Comparison of ENCODE assay signal across 9 cellular contexts in the genomic region with DNA sequence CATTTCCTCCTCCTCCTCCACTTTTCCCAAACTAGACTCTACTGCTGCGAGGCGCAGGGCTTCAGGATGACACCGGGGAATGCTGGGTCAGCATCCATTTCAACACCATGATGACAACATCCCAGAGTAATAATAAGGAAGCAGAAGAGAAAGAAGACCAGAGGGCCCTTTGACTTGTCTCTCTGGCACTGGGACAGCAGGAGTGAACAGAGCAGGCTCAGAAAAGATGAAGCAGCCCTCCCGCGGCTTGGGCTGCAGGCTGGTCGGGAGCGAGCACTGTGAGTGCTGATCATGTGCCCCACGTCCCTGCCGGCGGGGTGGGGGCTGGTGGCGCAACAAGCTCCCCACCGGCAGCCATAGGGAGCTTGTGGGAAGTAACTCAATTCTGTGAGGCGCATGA. TPM values are rescaled to one million over a fixed set of nuclear protein-coding genes. Genes with fewer than 3 reads are reported as not detected.
A peak's percentile ranks its signal among the peaks of the same experiment; 100 is the strongest.
DNase-seq lines count a peak whose midpoint lies in the region; ATAC-seq, FAIRE-seq and TF ChIP-seq lines count a peak whose summit lies in the region.
"Had no signal": no experiment of that assay in that cellular context is flagged by ENCODE, and none has a peak within 500 bp of the region (broad histone marks: within the 10 kb centered on the region; RNA-seq: fewer than 3 reads in every experiment).

No MANE protein-coding gene starts in this region.

- no peak for ATAC-seq in CD4-positive, CD25-positive, alpha-beta regulatory T cell (ENCODE audit: low read depth in 2 of 2)
- ATAC-seq in heart left ventricle: peak in 3 of 4 donors; percentile 42 to 56 (median 46)
- ATAC-seq in HG03025 (IDR thresholded peaks at IDR 0.05; ENCODE audit: low FRiP score, unreplicated experiment): no peak
- ATAC-seq: activated T-cell treated with anti-CD3 and anti-CD28 coated beads, Interleukin-2, amount 50 U/mL, for 4 hours had no signal

- no peaks in the 10 kb centered on the region for H3K27me3 Mint-ChIP-seq in CD4-positive, CD25-positive, alpha-beta regulatory T cell
- no peaks in the 10 kb centered on the region for H3K27me3 Mint-ChIP-seq in activated naive CD8-positive, alpha-beta T cell treated with anti-CD3 and anti-CD28 coated beads for 36 hours

- H3K27ac Mint-ChIP-seq in CD4-positive, CD25-positive, alpha-beta regulatory T cell: peak overlapping the region; percentile 92 to 96 (median 94)
- H3K27ac Mint-ChIP-seq in activated naive CD8-positive, alpha-beta T cell treated with anti-CD3 and anti-CD28 coated beads for 36 hours: peak overlapping the region; percentile 54

- H3K27ac ChIP-seq in CD4-positive, CD25-positive, alpha-beta regulatory T cell (ENCODE audit: insufficient read depth, low read length, poor library complexity, severe bottlenecking): peak overlapping the region; percentile 42
- H3K27ac ChIP-seq in heart left ventricle: peak overlapping the region in 11 of 12 donors; percentile 12 to 89 (median 48)
- H3K27ac ChIP-seq in small intestine (ENCODE audit: low read depth in 1 of 2, low read length in 1 of 2): peak overlapping the region in 1 of 2 donors; percentile 76

- H3K36me3 ChIP-seq in CD4-positive, CD25-positive, alpha-beta regulatory T cell (ENCODE audit: control insufficient read depth, insufficient read depth, low read length): peaks cover 15% of the 10 kb centered on the region
- H3K36me3 ChIP-seq in heart left ventricle (peaks cover 0 to 12% (median 0%) of the 10 kb centered on the region in 9 donors), small intestine (ENCODE audit: control insufficient read depth in 2 of 2, insufficient read depth in 2 of 2, low read length in 2 of 2) (no peaks in the 10 kb centered on the region)

- peak overlapping the region in 3 of 4 donors; percentile 26 to 90 (median 47) for H3K4me3 Mint-ChIP-seq in CD4-positive, CD25-positive, alpha-beta regulatory T cell
- no peak overlapping the region for H3K4me3 Mint-ChIP-seq in activated naive CD8-positive, alpha-beta T cell treated with anti-CD3 and anti-CD28 coated beads for 36 hours
- H3K4me3 Mint-ChIP-seq: activated T-cell treated with anti-CD3 and anti-CD28 coated beads, Interleukin-2, amount 50 U/mL, for 4 hours had no signal

- no peak for TF ChIP-seq CTCF in heart left ventricle (IDR thresholded peaks at IDR 0.05)

- no peaks in the 10 kb centered on the region for H3K9me3 Mint-ChIP-seq in CD4-positive, CD25-positive, alpha-beta regulatory T cell
- peaks cover under 1% of the 10 kb centered on the region for H3K9me3 Mint-ChIP-seq in activated naive CD8-positive, alpha-beta T cell treated with anti-CD3 and anti-CD28 coated beads for 36 hours
- H3K9me3 Mint-ChIP-seq: activated T-cell treated with anti-CD3 and anti-CD28 coated beads, Interleukin-2, amount 50 U/mL, for 4 hours had no signal

- intact Hi-C loops in heart left ventricle (cut with DNase I) (no loop called here), posterior cingulate gyrus (cut with DNase I) (no loop called here)

- H3K4me1 Mint-ChIP-seq in CD4-positive, CD25-positive, alpha-beta regulatory T cell: peaks cover 19 to 92% (median 62%) of the 10 kb centered on the region in 4 donors
- peaks cover 76% of the 10 kb centered on the region for H3K4me1 Mint-ChIP-seq in activated naive CD8-positive, alpha-beta T cell treated with anti-CD3 and anti-CD28 coated beads for 36 hours

- H3K4me3 ChIP-seq in CD4-positive, CD25-positive, alpha-beta regulatory T cell (ENCODE audit: low read depth, low read length): no peak overlapping the region
- H3K4me3 ChIP-seq in heart left ventricle (peak overlapping the region in 6 of 12 donors; percentile 2 to 38 (median 11)), small intestine (ENCODE audit: low read depth in 1 of 2, low read length in 2 of 2) (no peak overlapping the region)

- peaks cover 13% of the 10 kb centered on the region for H3K36me3 Mint-ChIP-seq in CD4-positive, CD25-positive, alpha-beta regulatory T cell
- peaks cover 43% of the 10 kb centered on the region for H3K36me3 Mint-ChIP-seq in activated naive CD8-positive, alpha-beta T cell treated with anti-CD3 and anti-CD28 coated beads for 36 hours

- no peaks in the 10 kb centered on the region for H3K9me3 ChIP-seq in CD4-positive, CD25-positive, alpha-beta regulatory T cell (ENCODE audit: control insufficient read depth in 2 of 2, low read length in 2 of 2)
- H3K9me3 ChIP-seq in heart left ventricle: no peaks in the 10 kb centered on the region
- no peaks in the 10 kb centered on the region for H3K9me3 ChIP-seq in small intestine (ENCODE audit: control insufficient read depth, low read depth)

- TF ChIP-seq POLR2A in heart left ventricle (IDR thresholded peaks at IDR 0.05): no peak

- no peaks in the 10 kb centered on the region for H3K27me3 ChIP-seq in CD4-positive, CD25-positive, alpha-beta regulatory T cell (ENCODE audit: control insufficient read depth, insufficient read depth, low read length)
- H3K27me3 ChIP-seq in heart left ventricle (no peaks in the 10 kb centered on the region), small intestine (ENCODE audit: control insufficient read depth in 2 of 2, insufficient read depth in 2 of 2, low read length in 2 of 2) (no peaks in the 10 kb centered on the region)

- FAIRE-seq in small intestine (lab: Jason Lieb, UNC): no peak

- 38 to 66% (median 52%) methylated on average over 7 to 13 of the region's 13 CpGs for WGBS in heart left ventricle, 4 donors
- 65 to 92% (median 86%) methylated on average over 13 of the region's 13 CpGs for WGBS in small intestine, 3 donors

- H3K4me1 ChIP-seq in CD4-positive, CD25-positive, alpha-beta regulatory T cell (ENCODE audit: control insufficient read depth, insufficient read depth, low read length, poor library complexity, severe bottlenecking): peaks cover 63% of the 10 kb centered on the region
- H3K4me1 ChIP-seq in heart left ventricle (peaks cover 22 to 77% (median 65%) of the 10 kb centered on the region in 12 donors), small intestine (ENCODE audit: control insufficient read depth in 2 of 2, insufficient read depth in 1 of 2, low read depth in 1 of 2, low read length in 1 of 2) (peaks cover 0 to 21% of the 10 kb centered on the region in 2 donors)

- DNase-seq in CD4-positive, CD25-positive, alpha-beta regulatory T cell: no peak
- no peak for DNase-seq in activated naive CD8-positive, alpha-beta T cell treated with anti-CD3 and anti-CD28 coated beads for 36 hours
- DNase-seq in heart left ventricle (peak; percentile 60 to 82 (median 67)), posterior cingulate gyrus (peak; percentile 42 to 95 (median 70)), NOMO-1 treated with DMSO at 0.1 percent for 48 hours (lab: John Stamatoyannopoulos, UW; ENCODE audit: unreplicated experiment) (no peak), COLO829 (ENCODE audit: low spot score) (no peak), small intestine (no peak)
- DNase-seq: activated T-cell treated with anti-CD3 and anti-CD28 coated beads, Interleukin-2, amount 50 U/mL, for 4 hours had no signal

RNA-seq across cellular contexts. Expression of a gene that starts 30.5 kb away (rescaled TPM):
- 106 TPM for total RNA-seq in CD4-positive, CD25-positive, alpha-beta regulatory T cell
- 10 to 100 TPM in 2 of 4 donors, 1 to 10 TPM in 2; 8.0 to 12.1 (median 10.0) TPM for polyA plus RNA-seq in CD4-positive, CD25-positive, alpha-beta regulatory T cell
- total RNA-seq in activated naive CD8-positive, alpha-beta T cell treated with anti-CD3 and anti-CD28 coated beads for 36 hours: 100 to 1,000 TPM in 1 of 2 experiments, 10 to 100 TPM in 1; 94.0 to 109 TPM
- total RNA-seq in heart left ventricle: 10 to 100 TPM; 48.9 to 80.7 (median 58.0) TPM
- polyA plus RNA-seq in heart left ventricle (10 to 100 TPM; 29.4 to 59.7 TPM), small intestine (10 to 100 TPM; 23.0 to 43.1 (median 33.5) TPM)

RNA-seq across cellular contexts. Expression of a gene that starts 33.4 kb away (rescaled TPM):
- total RNA-seq in CD4-positive, CD25-positive, alpha-beta regulatory T cell: 38.8 TPM
- 1 to 10 TPM; 1.2 to 3.1 (median 2.8) TPM for polyA plus RNA-seq in CD4-positive, CD25-positive, alpha-beta regulatory T cell
- total RNA-seq in activated naive CD8-positive, alpha-beta T cell treated with anti-CD3 and anti-CD28 coated beads for 36 hours: 1 to 10 TPM; 1.9 to 2.6 TPM
- total RNA-seq in heart left ventricle: 1 to 10 TPM; 1.2 to 6.2 (median 3.3) TPM
- polyA plus RNA-seq in heart left ventricle (1 to 10 TPM; 2.4 to 4.8 TPM), small intestine (10 to 100 TPM in 2 of 3 donors, 1 to 10 TPM in 1; 8.7 to 22.7 (median 13.2) TPM)

RNA-seq across cellular contexts. Expression of a gene that starts 42.8 kb away (rescaled TPM):
- 25.0 TPM for total RNA-seq in CD4-positive, CD25-positive, alpha-beta regulatory T cell
- polyA plus RNA-seq in CD4-positive, CD25-positive, alpha-beta regulatory T cell: 1 to 10 TPM; 4.9 to 9.5 (median 7.5) TPM
- 1 to 10 TPM; 1.4 to 1.9 TPM for total RNA-seq in activated naive CD8-positive, alpha-beta T cell treated with anti-CD3 and anti-CD28 coated beads for 36 hours
- total RNA-seq in heart left ventricle: 1 to 10 TPM; 1.7 to 3.9 (median 2.3) TPM
- polyA plus RNA-seq in heart left ventricle (1 to 10 TPM; 1.3 to 3.8 TPM), small intestine (1 to 10 TPM; 1.1 to 3.3 (median 2.2) TPM)

RNA-seq across cellular contexts. Expression of a gene that starts 43.8 kb away (rescaled TPM):
- 120 TPM for total RNA-seq in CD4-positive, CD25-positive, alpha-beta regulatory T cell
- polyA plus RNA-seq in CD4-positive, CD25-positive, alpha-beta regulatory T cell: 100 to 1,000 TPM; 408 to 499 (median 465) TPM
- 100 to 1,000 TPM; 244 to 255 TPM for total RNA-seq in activated naive CD8-positive, alpha-beta T cell treated with anti-CD3 and anti-CD28 coated beads for 36 hours
- 100 to 1,000 TPM; 388 to 533 (median 476) TPM for total RNA-seq in heart left ventricle
- polyA plus RNA-seq in heart left ventricle: 100 to 1,000 TPM; 791 to 945 TPM
- 100 to 1,000 TPM; 428 to 576 (median 523) TPM for polyA plus RNA-seq in small intestine

Comparison
In these comparisons a context has a peak if more than half of its experiments do, and no peak if none do; other contexts are left out.
1. ATAC-seq: peak in heart left ventricle (3 of 4); none in CD4-positive, CD25-positive, alpha-beta regulatory T cell (0 of 2) and HG03025 (single experiment).
2. DNase-seq: peak in heart left ventricle (5 of 5) and posterior cingulate gyrus (10 of 10); none in CD4-positive, CD25-positive, alpha-beta regulatory T cell (0 of 3), activated naive CD8-positive, alpha-beta T cell treated with anti-CD3 and anti-CD28 coated beads for 36 hours (single experiment), NOMO-1 treated with DMSO at 0.1 percent for 48 hours (single experiment), COLO829 (single experiment) and small intestine (single experiment).